In genomic region chr9:88604836-88605499, GRCh38 we compare ENCODE assay signal across 1 cellular context.
TF ChIP-seq lines count a peak whose summit lies in the region.

No MANE protein-coding gene starts in this region.

TF ChIP-seq in IMR-90, 13 proteins besides CTCF, POLR2A, EP300 and RAD21:
- TF ChIP-seq NFE2L2 (IDR thresholded peaks at IDR 0.05; ENCODE audit: low read depth, low read length) (no peak), RCOR1 (IDR thresholded peaks at IDR 0.05; ENCODE audit: insufficient replicate concordance, low read length) (no peak), MAZ (IDR thresholded peaks at IDR 0.05; ENCODE audit: borderline replicate concordance, low read depth, low read length) (no peak), MXI1 (IDR thresholded peaks at IDR 0.05; ENCODE audit: borderline replicate concordance, low read depth, low read length) (no peak), SMC3 (IDR thresholded peaks at IDR 0.05; ENCODE audit: low read depth, low read length) (no peak), RFX5 (IDR thresholded peaks at IDR 0.05; ENCODE audit: low read depth, low read length) (no peak), BHLHE40 (IDR thresholded peaks at IDR 0.05; ENCODE audit: low read depth, low read length) (no peak), USF2 (IDR thresholded peaks at IDR 0.05; ENCODE audit: low read depth, low read length) (no peak), CEBPB (IDR thresholded peaks at IDR 0.05; ENCODE audit: low read depth, low read length) (no peak), FOS (IDR thresholded peaks at IDR 0.05; ENCODE audit: low read depth, low read length) (no peak), CHD1 (IDR thresholded peaks at IDR 0.05; ENCODE audit: low read depth, low read length) (no peak), MAFK (IDR thresholded peaks at IDR 0.05; ENCODE audit: low read depth, low read length) (no peak), ELK1 (IDR thresholded peaks at IDR 0.05; ENCODE audit: borderline replicate concordance, low read depth, low read length) (no peak)
